ENCODE assay signal across 1 cellular context in the genomic region with DNA sequence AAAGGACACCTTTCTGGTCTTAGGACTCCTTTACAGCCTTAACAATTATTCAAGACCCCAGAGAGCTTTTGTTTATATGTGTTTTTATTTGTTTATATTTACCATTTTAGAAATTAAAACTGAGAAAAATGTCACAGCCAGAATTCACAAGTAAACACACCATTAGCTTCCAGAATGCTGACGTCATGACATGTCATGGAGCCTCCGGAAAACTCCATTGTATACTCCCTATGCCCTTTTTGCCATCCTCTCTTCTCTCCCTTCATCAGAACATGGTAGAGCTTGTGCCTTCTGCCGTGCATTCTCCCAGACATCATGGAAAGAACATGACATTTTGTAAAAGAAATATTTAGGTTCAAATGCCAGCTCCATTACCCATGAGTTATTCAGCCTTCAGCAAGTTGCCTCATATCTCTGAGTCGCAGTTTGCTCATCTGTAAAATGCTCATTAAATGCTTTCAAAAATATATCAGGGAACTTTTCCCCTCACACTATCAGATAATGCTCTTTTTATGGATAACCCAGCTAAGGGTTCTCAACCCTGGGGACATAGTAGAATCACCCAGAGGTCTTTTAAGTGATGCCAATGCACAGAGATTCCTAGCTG.
TF ChIP-seq lines count a peak whose summit lies in the region.

No MANE protein-coding gene starts in this region.

TF ChIP-seq in HCT116, 20 proteins besides CTCF, POLR2A, EP300 and RAD21 (continued from another document):
- TF ChIP-seq, protein P1, sequence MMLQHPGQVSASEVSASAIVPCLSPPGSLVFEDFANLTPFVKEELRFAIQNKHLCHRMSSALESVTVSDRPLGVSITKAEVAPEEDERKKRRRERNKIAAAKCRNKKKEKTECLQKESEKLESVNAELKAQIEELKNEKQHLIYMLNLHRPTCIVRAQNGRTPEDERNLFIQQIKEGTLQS (IDR thresholded peaks at IDR 0.05) = no peak
- TF ChIP-seq SRF (IDR thresholded peaks at IDR 0.05; ENCODE audit: low read depth) = no peak
- TF ChIP-seq, protein P2, sequence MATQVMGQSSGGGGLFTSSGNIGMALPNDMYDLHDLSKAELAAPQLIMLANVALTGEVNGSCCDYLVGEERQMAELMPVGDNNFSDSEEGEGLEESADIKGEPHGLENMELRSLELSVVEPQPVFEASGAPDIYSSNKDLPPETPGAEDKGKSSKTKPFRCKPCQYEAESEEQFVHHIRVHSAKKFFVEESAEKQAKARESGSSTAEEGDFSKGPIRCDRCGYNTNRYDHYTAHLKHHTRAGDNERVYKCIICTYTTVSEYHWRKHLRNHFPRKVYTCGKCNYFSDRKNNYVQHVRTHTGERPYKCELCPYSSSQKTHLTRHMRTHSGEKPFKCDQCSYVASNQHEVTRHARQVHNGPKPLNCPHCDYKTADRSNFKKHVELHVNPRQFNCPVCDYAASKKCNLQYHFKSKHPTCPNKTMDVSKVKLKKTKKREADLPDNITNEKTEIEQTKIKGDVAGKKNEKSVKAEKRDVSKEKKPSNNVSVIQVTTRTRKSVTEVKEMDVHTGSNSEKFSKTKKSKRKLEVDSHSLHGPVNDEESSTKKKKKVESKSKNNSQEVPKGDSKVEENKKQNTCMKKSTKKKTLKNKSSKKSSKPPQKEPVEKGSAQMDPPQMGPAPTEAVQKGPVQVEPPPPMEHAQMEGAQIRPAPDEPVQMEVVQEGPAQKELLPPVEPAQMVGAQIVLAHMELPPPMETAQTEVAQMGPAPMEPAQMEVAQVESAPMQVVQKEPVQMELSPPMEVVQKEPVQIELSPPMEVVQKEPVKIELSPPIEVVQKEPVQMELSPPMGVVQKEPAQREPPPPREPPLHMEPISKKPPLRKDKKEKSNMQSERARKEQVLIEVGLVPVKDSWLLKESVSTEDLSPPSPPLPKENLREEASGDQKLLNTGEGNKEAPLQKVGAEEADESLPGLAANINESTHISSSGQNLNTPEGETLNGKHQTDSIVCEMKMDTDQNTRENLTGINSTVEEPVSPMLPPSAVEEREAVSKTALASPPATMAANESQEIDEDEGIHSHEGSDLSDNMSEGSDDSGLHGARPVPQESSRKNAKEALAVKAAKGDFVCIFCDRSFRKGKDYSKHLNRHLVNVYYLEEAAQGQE (IDR thresholded peaks at IDR 0.05; ENCODE audit: low read depth) = no peak
- TF ChIP-seq JUND (IDR thresholded peaks at IDR 0.05) = peak; percentile 22; the same call in 1 of the 2 replicates
- TF ChIP-seq CEBPB (IDR thresholded peaks at IDR 0.05; ENCODE audit: low read depth) = peak; percentile 61; the same call in 1 of the 2 replicates
- no peak for TF ChIP-seq ELF1 (IDR thresholded peaks at IDR 0.05; ENCODE audit: borderline replicate concordance, low read depth)
- no peak for TF ChIP-seq EZH2phosphoT487 (IDR thresholded peaks at IDR 0.05; ENCODE audit: borderline replicate concordance)
- TF ChIP-seq CBX3 (IDR thresholded peaks at IDR 0.05; ENCODE audit: low read depth) = no peak
- TF ChIP-seq FOSL1 (IDR thresholded peaks at IDR 0.05; ENCODE audit: low read depth) = peak; percentile 68
- TF ChIP-seq YY1 (IDR thresholded peaks at IDR 0.05; ENCODE audit: extremely low read depth, insufficient replicate concordance, low read depth, low read length) = no peak
- TF ChIP-seq, protein P3, sequence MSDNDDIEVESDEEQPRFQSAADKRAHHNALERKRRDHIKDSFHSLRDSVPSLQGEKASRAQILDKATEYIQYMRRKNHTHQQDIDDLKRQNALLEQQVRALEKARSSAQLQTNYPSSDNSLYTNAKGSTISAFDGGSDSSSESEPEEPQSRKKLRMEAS (IDR thresholded peaks at IDR 0.05) = no peak
- TF ChIP-seq SIN3A (IDR thresholded peaks at IDR 0.05; ENCODE audit: low read depth) = no peak
- TF ChIP-seq ZFX (IDR thresholded peaks at IDR 0.05) = no peak
- TF ChIP-seq EGR1 (IDR thresholded peaks at IDR 0.05; ENCODE audit: low read depth) = no peak
- no peak for TF ChIP-seq POLR2AphosphoS5 (IDR thresholded peaks at IDR 0.05; ENCODE audit: low read depth, low read length)
- TF ChIP-seq ZNF274 (IDR thresholded peaks at IDR 0.05; ENCODE audit: low read depth, low read length) = no peak
